Comparison of ENCODE assay signal across 17 cellular contexts in genomic region chr1:39925727-39926342, GRCh38. TPM values are rescaled to one million over a fixed set of nuclear protein-coding genes. Genes with fewer than 3 reads are reported as not detected.
A peak's percentile ranks its signal among the peaks of the same experiment; 100 is the strongest.
DNase-seq lines count a peak whose midpoint lies in the region; ATAC-seq and TF ChIP-seq lines count a peak whose summit lies in the region.
"Had no signal": no experiment of that assay in that cellular context is flagged by ENCODE, and none has a peak within 500 bp of the region (broad histone marks: within the 10 kb centered on the region; RNA-seq: fewer than 3 reads in every experiment).

No MANE protein-coding gene starts in this region.

- H3K23ac ChIP-seq in mesendoderm (ENCODE audit: low read length): no peak overlapping the region

- DNase-seq in DMS 273 (lab: John Stamatoyannopoulos, UW; ENCODE audit: unreplicated experiment): peak; percentile 99
- peak; percentile 36 for DNase-seq in M059J (ENCODE audit: low read depth)
- no peak for DNase-seq in mesendoderm
- DNase-seq in smooth muscle cell (lab: John Stamatoyannopoulos, UW; ENCODE audit: unreplicated experiment): no peak
- DNase-seq in left lobe of liver (ENCODE audit: low spot score): no peak
- DNase-seq in sciatic nerve (ENCODE audit: low spot score): no peak
- no peak for DNase-seq in stimulated activated naive CD8-positive, alpha-beta T cell treated with anti-CD3 and anti-CD28 coated beads, Interleukin-15, amount 100 ng/mL, for 72 hours
- DNase-seq: activated naive CD4-positive, alpha-beta T cell treated with Interleukin-2 at 50 U/mL for 16 hours; brain microvascular endothelial cell; foreskin melanocyte; NCI-H1417 treated with DMSO at 0.1 percent for 48 hours; NCI-H510A had no signal

- intact Hi-C loops in dendritic cell treated with granulocyte-macrophage colony-stimulating factor and Interleukin-4, amounts not matched to agents 40 ng/mL and 50 ng/mL, for 4 days (cut with micrococcal nuclease): no loop called here
- intact Hi-C loops in sciatic nerve (cut with DNase I): loop anchor here (5.0 kb wide), 1 partner anchor 41 kb away; no protein-coding TSS in a partner anchor

- H3K4me2 ChIP-seq in mesendoderm (ENCODE audit: low read length): no peak overlapping the region
- H3K4me2 ChIP-seq in smooth muscle cell: no peak overlapping the region

- no peak overlapping the region for H3K4ac ChIP-seq in mesendoderm (ENCODE audit: low read depth, low read length)

- no peaks in the 10 kb centered on the region for H3F3A ChIP-seq in smooth muscle cell (ENCODE audit: low read depth)

- H3K27me3 Mint-ChIP-seq in dendritic cell treated with granulocyte-macrophage colony-stimulating factor and Interleukin-4, amounts not matched to agents 40 ng/mL and 50 ng/mL, for 4 days: peaks cover 4% of the 10 kb centered on the region
- no peaks in the 10 kb centered on the region for H3K27me3 Mint-ChIP-seq in stimulated activated naive CD8-positive, alpha-beta T cell treated with anti-CD3 and anti-CD28 coated beads, Interleukin-15, amount 100 ng/mL, for 72 hours

- H3K4me1 ChIP-seq in mesendoderm (ENCODE audit: control insufficient read depth, low read depth, low read length) (peaks cover 4% of the 10 kb centered on the region), smooth muscle cell (ENCODE audit: low read depth) (peaks cover 6% of the 10 kb centered on the region)
- H3K4me1 ChIP-seq: BE2C had no signal

- H4K5ac ChIP-seq in mesendoderm (ENCODE audit: low read length): no peak overlapping the region

- H3K27ac ChIP-seq in mesendoderm (ENCODE audit: low read depth, low read length) (no peak overlapping the region), smooth muscle cell (ENCODE audit: low read depth) (no peak overlapping the region)
- H3K27ac ChIP-seq: brain microvascular endothelial cell, vagina had no signal

- H3K27me3 ChIP-seq in mesendoderm (ENCODE audit: insufficient read depth, low read length, poor library complexity) (no peaks in the 10 kb centered on the region), smooth muscle cell (ENCODE audit: low read depth) (peaks cover 28% of the 10 kb centered on the region)
- H3K27me3 ChIP-seq: BE2C, vagina had no signal

- no peaks in the 10 kb centered on the region for H3K36me3 ChIP-seq in mesendoderm (ENCODE audit: control insufficient read depth, insufficient read depth, low read length)
- no peaks in the 10 kb centered on the region for H3K36me3 ChIP-seq in smooth muscle cell (ENCODE audit: low read depth)
- H3K36me3 ChIP-seq: BE2C, brain microvascular endothelial cell, vagina had no signal

- no peaks in the 10 kb centered on the region for H3K79me2 ChIP-seq in mesendoderm (ENCODE audit: control insufficient read depth, insufficient read depth, low read length)
- H3K79me2 ChIP-seq in smooth muscle cell (ENCODE audit: low read depth): no peaks in the 10 kb centered on the region

- H3K4me3 Mint-ChIP-seq in dendritic cell treated with granulocyte-macrophage colony-stimulating factor and Interleukin-4, amounts not matched to agents 40 ng/mL and 50 ng/mL, for 4 days: no peak overlapping the region
- H3K4me3 Mint-ChIP-seq in stimulated activated naive CD8-positive, alpha-beta T cell treated with anti-CD3 and anti-CD28 coated beads, Interleukin-15, amount 100 ng/mL, for 72 hours: no peak overlapping the region
- H3K4me3 Mint-ChIP-seq: neural crest cell had no signal

- no peak overlapping the region for H2BK5ac ChIP-seq in mesendoderm (ENCODE audit: low read length)

- H3K36me3 Mint-ChIP-seq in dendritic cell treated with granulocyte-macrophage colony-stimulating factor and Interleukin-4, amounts not matched to agents 40 ng/mL and 50 ng/mL, for 4 days (ENCODE audit: low read depth): no peaks in the 10 kb centered on the region

- H3K18ac ChIP-seq in mesendoderm (ENCODE audit: low read length): no peak overlapping the region

- no peak overlapping the region for H2BK15ac ChIP-seq in mesendoderm (replicated peaks; ENCODE audit: low read depth)

- no peaks in the 10 kb centered on the region for H3K9me3 Mint-ChIP-seq in dendritic cell treated with granulocyte-macrophage colony-stimulating factor and Interleukin-4, amounts not matched to agents 40 ng/mL and 50 ng/mL, for 4 days
- H3K9me3 Mint-ChIP-seq in stimulated activated naive CD8-positive, alpha-beta T cell treated with anti-CD3 and anti-CD28 coated beads, Interleukin-15, amount 100 ng/mL, for 72 hours: no peaks in the 10 kb centered on the region
- H3K9me3 Mint-ChIP-seq: neural crest cell had no signal

- H3K4me3 ChIP-seq in mesendoderm (ENCODE audit: low read length): no peak overlapping the region
- H3K4me3 ChIP-seq in smooth muscle cell: no peak overlapping the region
- H3K4me3 ChIP-seq: vagina had no signal

- H4K20me1 ChIP-seq in smooth muscle cell (ENCODE audit: low read depth): no peaks in the 10 kb centered on the region

- H3K56ac ChIP-seq in mesendoderm (ENCODE audit: low read length): peak overlapping the region; percentile 11

- H3K9me3 ChIP-seq in smooth muscle cell (replicated peaks; ENCODE audit: low read depth): no peaks in the 10 kb centered on the region
- H3K9me3 ChIP-seq: BE2C, vagina had no signal

- H3K4me1 Mint-ChIP-seq in dendritic cell treated with granulocyte-macrophage colony-stimulating factor and Interleukin-4, amounts not matched to agents 40 ng/mL and 50 ng/mL, for 4 days (ENCODE audit: low read depth): peaks cover 48% of the 10 kb centered on the region
- no peaks in the 10 kb centered on the region for H3K4me1 Mint-ChIP-seq in stimulated activated naive CD8-positive, alpha-beta T cell treated with anti-CD3 and anti-CD28 coated beads, Interleukin-15, amount 100 ng/mL, for 72 hours

- H3K9ac ChIP-seq in mesendoderm (ENCODE audit: low read length) (no peak overlapping the region), smooth muscle cell (ENCODE audit: low read depth) (no peak overlapping the region)

- no peak overlapping the region for H4K8ac ChIP-seq in mesendoderm (ENCODE audit: low read depth, low read length)

- no peak for TF ChIP-seq CTCF in smooth muscle cell (IDR thresholded peaks at IDR 0.05; ENCODE audit: borderline replicate concordance, insufficient read depth, poor library complexity, severe bottlenecking)

- no CpG with 5 or more reads among the region's 2 CpGs for WGBS in mesendoderm (ENCODE audit: extremely low coverage, insufficient coverage, low lambda C conversion rate)
- 71% methylated on average over 2 of the region's 2 CpGs for WGBS in smooth muscle cell (ENCODE audit: low lambda C conversion rate)

- H3K79me1 ChIP-seq in mesendoderm (ENCODE audit: low read length): no peaks in the 10 kb centered on the region

- no peak overlapping the region for H2AK5ac ChIP-seq in mesendoderm (ENCODE audit: low read length)

- H2AFZ ChIP-seq in smooth muscle cell (ENCODE audit: low read depth): no peak overlapping the region

- ATAC-seq in left lobe of liver (no peak), sciatic nerve (no peak)
- no peak for ATAC-seq in stimulated activated naive CD8-positive, alpha-beta T cell treated with anti-CD3 and anti-CD28 coated beads, Interleukin-15, amount 100 ng/mL, for 72 hours
- ATAC-seq: HCT116 had no signal

- H3K27ac Mint-ChIP-seq in dendritic cell treated with granulocyte-macrophage colony-stimulating factor and Interleukin-4, amounts not matched to agents 40 ng/mL and 50 ng/mL, for 4 days: peak overlapping the region; percentile 30
- no peak overlapping the region for H3K27ac Mint-ChIP-seq in stimulated activated naive CD8-positive, alpha-beta T cell treated with anti-CD3 and anti-CD28 coated beads, Interleukin-15, amount 100 ng/mL, for 72 hours

- no peak overlapping the region for H2BK120ac ChIP-seq in mesendoderm (ENCODE audit: low read depth, low read length)

RNA-seq across cellular contexts. Expression of gene MYCL, which starts 24.1 kb away (rescaled TPM):
- 0.57 TPM in 1 of 2 replicates, not detected in the other for total RNA-seq in M059J (2014; rRNA removed; shearing (Covaris generic))
- 15.3 TPM for polyA plus RNA-seq in mesendoderm (2013, experiment 1 of 2)
- polyA plus RNA-seq in mesendoderm (2013, experiment 2 of 2): 15.0 TPM
- total RNA-seq in smooth muscle cell (3.7 and 4.5 TPM in 2 replicates), left lobe of liver (14.7 TPM), sciatic nerve (2.5 TPM)
- polyA plus RNA-seq in smooth muscle cell: 0.98 and 2.4 TPM in 2 replicates

RNA-seq across cellular contexts. Expression of gene MFSD2A, which starts 29.1 kb away (rescaled TPM):
- 1.2 and 2.3 TPM in 2 replicates for total RNA-seq in M059J (2014; rRNA removed; shearing (Covaris generic))
- polyA plus RNA-seq in mesendoderm (2013, experiment 1 of 2): 13.6 TPM
- 14.1 TPM for polyA plus RNA-seq in mesendoderm (2013, experiment 2 of 2)
- total RNA-seq in smooth muscle cell (3.2 and 3.3 TPM in 2 replicates), left lobe of liver (108 TPM), sciatic nerve (12.3 TPM)
- polyA plus RNA-seq in smooth muscle cell: 5.3 and 5.5 TPM in 2 replicates

RNA-seq across cellular contexts. Expression of gene TRIT1, which starts 42.5 kb away (rescaled TPM):
- total RNA-seq in M059J (2014; rRNA removed; shearing (Covaris generic)): 15.2 and 26.3 TPM in 2 replicates
- 27.2 TPM for polyA plus RNA-seq in mesendoderm (2013, experiment 1 of 2)
- polyA plus RNA-seq in mesendoderm (2013, experiment 2 of 2): 29.5 TPM
- 22.1 and 26.7 TPM in 2 replicates for total RNA-seq in smooth muscle cell
- 12.8 and 19.7 TPM in 2 replicates for polyA plus RNA-seq in smooth muscle cell
- total RNA-seq in left lobe of liver: 5.5 TPM
- 21.6 TPM for total RNA-seq in sciatic nerve

Comparison
In these comparisons a context has a peak if more than half of its experiments do, and no peak if none do; other contexts are left out.
1. DNase-seq: peak in DMS 273 (single experiment) and M059J (single experiment); none in mesendoderm (single experiment), smooth muscle cell (single experiment), left lobe of liver (single experiment), sciatic nerve (single experiment) and stimulated activated naive CD8-positive, alpha-beta T cell treated with anti-CD3 and anti-CD28 coated beads, Interleukin-15, amount 100 ng/mL, for 72 hours (0 of 2).